8 cellular contexts compared by ENCODE assay signal in the genomic region with DNA sequence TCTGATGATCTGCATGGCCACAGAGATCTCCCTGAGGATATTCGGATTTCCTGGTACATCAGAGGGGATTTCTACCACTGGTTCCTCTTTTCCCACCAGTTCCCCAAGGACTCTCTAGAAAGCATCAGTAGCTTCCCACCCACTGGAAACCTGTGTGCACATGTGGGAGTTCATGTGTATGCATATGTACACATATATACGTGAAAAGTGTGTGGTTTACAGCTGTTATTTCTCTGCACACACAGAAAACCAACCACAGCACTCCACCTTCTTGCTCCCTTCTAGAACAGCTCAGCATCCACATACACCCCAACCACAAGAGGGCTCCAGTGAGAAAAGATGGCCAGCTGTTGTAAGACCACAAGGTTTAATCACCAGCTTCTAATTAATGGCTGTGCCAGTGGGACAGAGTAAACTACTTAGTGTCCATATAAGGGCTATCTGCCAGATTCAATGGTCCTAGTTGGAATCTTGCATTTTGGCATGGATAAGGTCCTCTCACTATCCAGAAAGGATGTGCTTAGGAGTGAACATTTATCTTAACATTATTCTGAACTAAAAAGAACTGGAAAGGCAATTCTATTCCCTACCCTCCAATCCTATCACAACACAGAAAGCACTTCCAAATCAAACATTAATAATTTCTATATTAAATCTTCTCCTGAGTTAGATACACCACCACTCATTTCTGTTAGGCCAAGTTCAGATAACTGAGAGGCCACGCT. TPM values are rescaled to one million over a fixed set of nuclear protein-coding genes. Genes with fewer than 3 reads are reported as not detected.
DNase-seq lines count a peak whose midpoint lies in the region; ATAC-seq and TF ChIP-seq lines count a peak whose summit lies in the region.

No MANE protein-coding gene starts in this region.

- peak; percentile 46 to 73 (median 70) for TF ChIP-seq CTCF in Peyer's patch (IDR thresholded peaks at IDR 0.05)

- H3K36me3 ChIP-seq in Peyer's patch = peaks cover 0 to 72% (median 2%) of the 10 kb centered on the region in 3 donors

- TF ChIP-seq POLR2A in Peyer's patch (IDR thresholded peaks at IDR 0.05) = no peak

- H3K9me3 ChIP-seq in Peyer's patch = no peaks in the 10 kb centered on the region

- DNase-seq in Daoy (ENCODE audit: low read depth) (peak; percentile 67), HT-29 (ENCODE audit: low spot score) (peak; percentile 87), Peyer's patch (peak in 2 of 3 donors; percentile 64 to 77), iPS-NIHi11 (ENCODE audit: low spot score) (peak; percentile 61), 8988T (no peak)
- DNase-seq in activated naive CD8-positive, alpha-beta T cell treated with anti-CD3 and anti-CD28 coated beads, Interleukin-2, amount 50 U/mL, for 24 hours = peak; percentile 51
- peak; percentile 29 for DNase-seq in stimulated activated CD4-positive, alpha-beta T cell treated with anti-CD3 and anti-CD28 coated beads, Interleukin-2, amount 100 ng/mL, for 4 hours (ENCODE audit: low read depth)

- H3K4me3 Mint-ChIP-seq in activated naive CD8-positive, alpha-beta T cell treated with anti-CD3 and anti-CD28 coated beads, Interleukin-2, amount 50 U/mL, for 24 hours = no peak overlapping the region

- H3K27ac Mint-ChIP-seq in activated naive CD8-positive, alpha-beta T cell treated with anti-CD3 and anti-CD28 coated beads, Interleukin-2, amount 50 U/mL, for 24 hours = peak overlapping the region; percentile 25

- peaks cover 47% of the 10 kb centered on the region for H3K4me1 Mint-ChIP-seq in activated naive CD8-positive, alpha-beta T cell treated with anti-CD3 and anti-CD28 coated beads, Interleukin-2, amount 50 U/mL, for 24 hours

- H3K27ac ChIP-seq in Peyer's patch = peak overlapping the region in 2 of 4 donors; percentile 56 to 78

- H3K4me3 ChIP-seq in Peyer's patch = no peak overlapping the region

- H3K27me3 Mint-ChIP-seq in activated naive CD8-positive, alpha-beta T cell treated with anti-CD3 and anti-CD28 coated beads, Interleukin-2, amount 50 U/mL, for 24 hours = no peaks in the 10 kb centered on the region

- ATAC-seq in activated naive CD8-positive, alpha-beta T cell treated with anti-CD3 and anti-CD28 coated beads, Interleukin-2, amount 50 U/mL, for 24 hours = peak; percentile 44
- ATAC-seq in HG03457 (IDR thresholded peaks at IDR 0.05; ENCODE audit: unreplicated experiment) = no peak

- H3K9me3 Mint-ChIP-seq in activated naive CD8-positive, alpha-beta T cell treated with anti-CD3 and anti-CD28 coated beads, Interleukin-2, amount 50 U/mL, for 24 hours = no peaks in the 10 kb centered on the region

- H3K36me3 Mint-ChIP-seq in activated naive CD8-positive, alpha-beta T cell treated with anti-CD3 and anti-CD28 coated beads, Interleukin-2, amount 50 U/mL, for 24 hours (ENCODE audit: low read depth) = peaks cover 43% of the 10 kb centered on the region

- H3K4me1 ChIP-seq in Peyer's patch = peaks cover 0 to 32% (median 11%) of the 10 kb centered on the region in 4 donors

- no peaks in the 10 kb centered on the region for H3K27me3 ChIP-seq in Peyer's patch

RNA-seq across cellular contexts. Expression of a gene that starts 24.1 kb away (rescaled TPM):
- 0.80 and 2.0 TPM in 2 replicates for total RNA-seq in Daoy (2014; rRNA removed; shearing (Covaris generic))
- 2.1 and 2.6 TPM in 2 replicates for total RNA-seq in HT-29 (2014; rRNA removed; shearing (Covaris generic))
- total RNA-seq in Peyer's patch = not detected

RNA-seq across cellular contexts. Expression of a gene that starts 33.4 kb away (rescaled TPM):
- not detected in 2 replicates for total RNA-seq in Daoy (2014; rRNA removed; shearing (Covaris generic))
- not detected in 2 replicates for total RNA-seq in HT-29 (2014; rRNA removed; shearing (Covaris generic))
- total RNA-seq in Peyer's patch = not detected

RNA-seq across cellular contexts. Expression of a gene that starts 41.9 kb away (rescaled TPM):
- total RNA-seq in Daoy (2014; rRNA removed; shearing (Covaris generic)) = not detected in 2 replicates
- not detected in 2 replicates for total RNA-seq in HT-29 (2014; rRNA removed; shearing (Covaris generic))
- not detected for total RNA-seq in Peyer's patch

RNA-seq across cellular contexts. Expression of a gene that starts 49.8 kb away (rescaled TPM):
- total RNA-seq in Daoy (2014; rRNA removed; shearing (Covaris generic)) = 8.2 and 12.1 TPM in 2 replicates
- 17.0 and 19.7 TPM in 2 replicates for total RNA-seq in HT-29 (2014; rRNA removed; shearing (Covaris generic))
- total RNA-seq in Peyer's patch = 100 to 1,000 TPM in 1 of 4 donors, 10 to 100 TPM in 2, 1 to 10 TPM in 1; 6.3 to 124 (median 34.1) TPM
